In the genomic region with DNA sequence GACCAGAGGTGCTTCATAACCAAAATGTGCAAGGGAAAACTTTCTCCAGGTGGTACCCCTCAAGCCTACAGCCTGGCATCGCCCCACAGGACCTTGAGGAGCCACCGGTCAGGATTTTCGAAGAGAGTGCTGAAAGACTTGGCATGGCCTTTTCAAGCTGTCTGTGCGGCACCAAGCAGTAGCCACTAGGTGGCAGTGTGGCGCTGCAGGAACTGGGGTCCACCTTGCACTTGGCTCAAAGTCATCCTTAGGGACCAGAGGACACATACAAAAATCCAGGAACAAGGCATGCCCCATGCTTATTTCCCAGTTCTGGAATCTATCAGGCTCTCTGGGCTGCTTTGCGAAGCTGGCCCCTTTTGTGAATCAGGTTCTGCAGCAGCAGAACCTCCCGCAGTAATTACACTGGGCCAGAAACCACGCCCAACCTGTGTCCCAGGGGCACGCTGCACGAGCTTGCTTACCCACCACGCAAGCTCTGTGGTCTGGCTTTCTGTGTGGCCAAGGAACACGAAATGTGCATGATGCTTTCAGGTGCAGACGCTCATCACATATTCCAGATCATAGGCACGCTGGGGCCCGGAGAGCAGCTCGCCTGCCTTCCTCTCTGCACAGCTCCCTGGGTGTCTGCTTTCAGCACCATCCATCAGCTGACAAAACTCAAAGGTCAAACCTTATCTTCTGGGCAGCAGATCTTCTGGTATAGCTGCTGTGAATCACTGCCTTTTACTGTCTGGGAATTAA, we compare ENCODE assay signal across 1 cellular context.
TF ChIP-seq lines count a peak whose summit lies in the region.

No MANE protein-coding gene starts in this region.

TF ChIP-seq in WTC11, 78 proteins besides CTCF, POLR2A, EP300 and RAD21 (continued from another document):
- TF ChIP-seq, protein P1, sequence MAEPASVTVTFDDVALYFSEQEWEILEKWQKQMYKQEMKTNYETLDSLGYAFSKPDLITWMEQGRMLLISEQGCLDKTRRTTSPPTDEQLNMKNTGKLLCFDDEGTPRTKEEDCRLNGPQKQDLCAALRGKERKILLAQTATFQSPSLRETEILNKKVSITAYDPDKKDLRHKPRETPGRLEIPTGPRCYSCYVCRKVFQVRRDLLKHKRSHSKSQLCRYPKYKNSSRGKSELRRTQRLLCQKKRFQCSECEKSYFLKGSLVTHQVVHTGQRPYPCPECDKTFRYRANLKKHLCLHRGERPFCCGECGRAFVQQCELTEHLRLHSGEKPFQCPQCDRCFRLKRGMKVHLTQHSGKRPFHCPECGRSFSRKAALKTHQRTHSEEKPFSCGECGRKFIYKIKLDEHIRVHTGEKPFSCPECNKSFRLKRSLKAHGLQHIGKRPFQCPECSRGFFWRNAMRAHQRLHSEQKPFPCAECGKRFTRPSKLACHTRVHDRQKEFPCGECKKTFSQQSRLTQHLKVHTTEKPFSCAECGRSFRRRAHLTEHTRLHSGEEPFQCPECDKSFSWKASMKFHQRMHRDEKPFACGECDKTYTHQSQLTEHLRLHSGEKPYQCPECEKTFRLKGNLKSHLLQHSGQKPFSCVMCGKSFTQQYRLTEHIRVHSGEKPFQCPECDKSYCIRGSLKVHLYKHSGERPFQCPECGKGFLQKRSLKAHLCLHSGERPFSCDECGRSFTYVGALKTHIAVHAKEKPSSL (CRISPR knock-in tag; conservative IDR thresholded peaks at IDR 0.05) = no peak
- no peak for TF ChIP-seq ZNF423 (CRISPR knock-in tag; IDR thresholded peaks at IDR 0.05)
- TF ChIP-seq, protein P2, sequence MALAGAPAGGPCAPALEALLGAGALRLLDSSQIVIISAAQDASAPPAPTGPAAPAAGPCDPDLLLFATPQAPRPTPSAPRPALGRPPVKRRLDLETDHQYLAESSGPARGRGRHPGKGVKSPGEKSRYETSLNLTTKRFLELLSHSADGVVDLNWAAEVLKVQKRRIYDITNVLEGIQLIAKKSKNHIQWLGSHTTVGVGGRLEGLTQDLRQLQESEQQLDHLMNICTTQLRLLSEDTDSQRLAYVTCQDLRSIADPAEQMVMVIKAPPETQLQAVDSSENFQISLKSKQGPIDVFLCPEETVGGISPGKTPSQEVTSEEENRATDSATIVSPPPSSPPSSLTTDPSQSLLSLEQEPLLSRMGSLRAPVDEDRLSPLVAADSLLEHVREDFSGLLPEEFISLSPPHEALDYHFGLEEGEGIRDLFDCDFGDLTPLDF (CRISPR knock-in tag; IDR thresholded peaks at IDR 0.05) = no peak
- TF ChIP-seq SP1 (CRISPR knock-in tag; conservative IDR thresholded peaks at IDR 0.05) = no peak
- TF ChIP-seq JUN (CRISPR knock-in tag; IDR thresholded peaks at IDR 0.05) = no peak
- TF ChIP-seq, protein P3, sequence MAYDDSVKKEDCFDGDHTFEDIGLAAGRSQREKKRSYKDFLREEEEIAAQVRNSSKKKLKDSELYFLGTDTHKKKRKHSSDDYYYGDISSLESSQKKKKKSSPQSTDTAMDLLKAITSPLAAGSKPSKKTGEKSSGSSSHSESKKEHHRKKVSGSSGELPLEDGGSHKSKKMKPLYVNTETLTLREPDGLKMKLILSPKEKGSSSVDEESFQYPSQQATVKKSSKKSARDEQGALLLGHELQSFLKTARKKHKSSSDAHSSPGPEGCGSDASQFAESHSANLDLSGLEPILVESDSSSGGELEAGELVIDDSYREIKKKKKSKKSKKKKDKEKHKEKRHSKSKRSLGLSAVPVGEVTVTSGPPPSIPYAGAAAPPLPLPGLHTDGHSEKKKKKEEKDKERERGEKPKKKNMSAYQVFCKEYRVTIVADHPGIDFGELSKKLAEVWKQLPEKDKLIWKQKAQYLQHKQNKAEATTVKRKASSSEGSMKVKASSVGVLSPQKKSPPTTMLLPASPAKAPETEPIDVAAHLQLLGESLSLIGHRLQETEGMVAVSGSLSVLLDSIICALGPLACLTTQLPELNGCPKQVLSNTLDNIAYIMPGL (CRISPR knock-in tag; IDR thresholded peaks at IDR 0.05) = 0 out of 2 replicates have a peak, but pooled peaks have one; percentile 41
- TF ChIP-seq, protein P4, sequence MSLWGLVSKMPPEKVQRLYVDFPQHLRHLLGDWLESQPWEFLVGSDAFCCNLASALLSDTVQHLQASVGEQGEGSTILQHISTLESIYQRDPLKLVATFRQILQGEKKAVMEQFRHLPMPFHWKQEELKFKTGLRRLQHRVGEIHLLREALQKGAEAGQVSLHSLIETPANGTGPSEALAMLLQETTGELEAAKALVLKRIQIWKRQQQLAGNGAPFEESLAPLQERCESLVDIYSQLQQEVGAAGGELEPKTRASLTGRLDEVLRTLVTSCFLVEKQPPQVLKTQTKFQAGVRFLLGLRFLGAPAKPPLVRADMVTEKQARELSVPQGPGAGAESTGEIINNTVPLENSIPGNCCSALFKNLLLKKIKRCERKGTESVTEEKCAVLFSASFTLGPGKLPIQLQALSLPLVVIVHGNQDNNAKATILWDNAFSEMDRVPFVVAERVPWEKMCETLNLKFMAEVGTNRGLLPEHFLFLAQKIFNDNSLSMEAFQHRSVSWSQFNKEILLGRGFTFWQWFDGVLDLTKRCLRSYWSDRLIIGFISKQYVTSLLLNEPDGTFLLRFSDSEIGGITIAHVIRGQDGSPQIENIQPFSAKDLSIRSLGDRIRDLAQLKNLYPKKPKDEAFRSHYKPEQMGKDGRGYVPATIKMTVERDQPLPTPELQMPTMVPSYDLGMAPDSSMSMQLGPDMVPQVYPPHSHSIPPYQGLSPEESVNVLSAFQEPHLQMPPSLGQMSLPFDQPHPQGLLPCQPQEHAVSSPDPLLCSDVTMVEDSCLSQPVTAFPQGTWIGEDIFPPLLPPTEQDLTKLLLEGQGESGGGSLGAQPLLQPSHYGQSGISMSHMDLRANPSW (CRISPR knock-in tag; conservative IDR thresholded peaks at IDR 0.05; ENCODE audit: low read depth) = no peak
- no peak for TF ChIP-seq NR3C1 (CRISPR knock-in tag; conservative IDR thresholded peaks at IDR 0.05; ENCODE audit: low read depth)
- peak; percentile 22; the same call in 1 of the 2 replicates for TF ChIP-seq TP53 (CRISPR knock-in tag; IDR thresholded peaks at IDR 0.05)
- TF ChIP-seq FOXP1 (CRISPR knock-in tag; IDR thresholded peaks at IDR 0.05; ENCODE audit: borderline replicate concordance) = peak; percentile 46; the same call in 1 of the 2 replicates
- TF ChIP-seq, protein P5, sequence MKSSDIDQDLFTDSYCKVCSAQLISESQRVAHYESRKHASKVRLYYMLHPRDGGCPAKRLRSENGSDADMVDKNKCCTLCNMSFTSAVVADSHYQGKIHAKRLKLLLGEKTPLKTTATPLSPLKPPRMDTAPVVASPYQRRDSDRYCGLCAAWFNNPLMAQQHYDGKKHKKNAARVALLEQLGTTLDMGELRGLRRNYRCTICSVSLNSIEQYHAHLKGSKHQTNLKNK (CRISPR knock-in tag; IDR thresholded peaks at IDR 0.05) = 0 out of 2 replicates have a peak, but pooled peaks have one; percentile 5
- TF ChIP-seq, protein P6, sequence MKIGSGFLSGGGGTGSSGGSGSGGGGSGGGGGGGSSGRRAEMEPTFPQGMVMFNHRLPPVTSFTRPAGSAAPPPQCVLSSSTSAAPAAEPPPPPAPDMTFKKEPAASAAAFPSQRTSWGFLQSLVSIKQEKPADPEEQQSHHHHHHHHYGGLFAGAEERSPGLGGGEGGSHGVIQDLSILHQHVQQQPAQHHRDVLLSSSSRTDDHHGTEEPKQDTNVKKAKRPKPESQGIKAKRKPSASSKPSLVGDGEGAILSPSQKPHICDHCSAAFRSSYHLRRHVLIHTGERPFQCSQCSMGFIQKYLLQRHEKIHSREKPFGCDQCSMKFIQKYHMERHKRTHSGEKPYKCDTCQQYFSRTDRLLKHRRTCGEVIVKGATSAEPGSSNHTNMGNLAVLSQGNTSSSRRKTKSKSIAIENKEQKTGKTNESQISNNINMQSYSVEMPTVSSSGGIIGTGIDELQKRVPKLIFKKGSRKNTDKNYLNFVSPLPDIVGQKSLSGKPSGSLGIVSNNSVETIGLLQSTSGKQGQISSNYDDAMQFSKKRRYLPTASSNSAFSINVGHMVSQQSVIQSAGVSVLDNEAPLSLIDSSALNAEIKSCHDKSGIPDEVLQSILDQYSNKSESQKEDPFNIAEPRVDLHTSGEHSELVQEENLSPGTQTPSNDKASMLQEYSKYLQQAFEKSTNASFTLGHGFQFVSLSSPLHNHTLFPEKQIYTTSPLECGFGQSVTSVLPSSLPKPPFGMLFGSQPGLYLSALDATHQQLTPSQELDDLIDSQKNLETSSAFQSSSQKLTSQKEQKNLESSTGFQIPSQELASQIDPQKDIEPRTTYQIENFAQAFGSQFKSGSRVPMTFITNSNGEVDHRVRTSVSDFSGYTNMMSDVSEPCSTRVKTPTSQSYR (CRISPR knock-in tag; IDR thresholded peaks at IDR 0.05) = no peak
- TF ChIP-seq, protein P7, sequence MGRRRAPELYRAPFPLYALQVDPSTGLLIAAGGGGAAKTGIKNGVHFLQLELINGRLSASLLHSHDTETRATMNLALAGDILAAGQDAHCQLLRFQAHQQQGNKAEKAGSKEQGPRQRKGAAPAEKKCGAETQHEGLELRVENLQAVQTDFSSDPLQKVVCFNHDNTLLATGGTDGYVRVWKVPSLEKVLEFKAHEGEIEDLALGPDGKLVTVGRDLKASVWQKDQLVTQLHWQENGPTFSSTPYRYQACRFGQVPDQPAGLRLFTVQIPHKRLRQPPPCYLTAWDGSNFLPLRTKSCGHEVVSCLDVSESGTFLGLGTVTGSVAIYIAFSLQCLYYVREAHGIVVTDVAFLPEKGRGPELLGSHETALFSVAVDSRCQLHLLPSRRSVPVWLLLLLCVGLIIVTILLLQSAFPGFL (CRISPR knock-in tag; IDR thresholded peaks at IDR 0.05; ENCODE audit: borderline replicate concordance) = no peak
- no peak for TF ChIP-seq ZNF219 (CRISPR knock-in tag; IDR thresholded peaks at IDR 0.05; ENCODE audit: borderline replicate concordance)
- TF ChIP-seq, protein P8, sequence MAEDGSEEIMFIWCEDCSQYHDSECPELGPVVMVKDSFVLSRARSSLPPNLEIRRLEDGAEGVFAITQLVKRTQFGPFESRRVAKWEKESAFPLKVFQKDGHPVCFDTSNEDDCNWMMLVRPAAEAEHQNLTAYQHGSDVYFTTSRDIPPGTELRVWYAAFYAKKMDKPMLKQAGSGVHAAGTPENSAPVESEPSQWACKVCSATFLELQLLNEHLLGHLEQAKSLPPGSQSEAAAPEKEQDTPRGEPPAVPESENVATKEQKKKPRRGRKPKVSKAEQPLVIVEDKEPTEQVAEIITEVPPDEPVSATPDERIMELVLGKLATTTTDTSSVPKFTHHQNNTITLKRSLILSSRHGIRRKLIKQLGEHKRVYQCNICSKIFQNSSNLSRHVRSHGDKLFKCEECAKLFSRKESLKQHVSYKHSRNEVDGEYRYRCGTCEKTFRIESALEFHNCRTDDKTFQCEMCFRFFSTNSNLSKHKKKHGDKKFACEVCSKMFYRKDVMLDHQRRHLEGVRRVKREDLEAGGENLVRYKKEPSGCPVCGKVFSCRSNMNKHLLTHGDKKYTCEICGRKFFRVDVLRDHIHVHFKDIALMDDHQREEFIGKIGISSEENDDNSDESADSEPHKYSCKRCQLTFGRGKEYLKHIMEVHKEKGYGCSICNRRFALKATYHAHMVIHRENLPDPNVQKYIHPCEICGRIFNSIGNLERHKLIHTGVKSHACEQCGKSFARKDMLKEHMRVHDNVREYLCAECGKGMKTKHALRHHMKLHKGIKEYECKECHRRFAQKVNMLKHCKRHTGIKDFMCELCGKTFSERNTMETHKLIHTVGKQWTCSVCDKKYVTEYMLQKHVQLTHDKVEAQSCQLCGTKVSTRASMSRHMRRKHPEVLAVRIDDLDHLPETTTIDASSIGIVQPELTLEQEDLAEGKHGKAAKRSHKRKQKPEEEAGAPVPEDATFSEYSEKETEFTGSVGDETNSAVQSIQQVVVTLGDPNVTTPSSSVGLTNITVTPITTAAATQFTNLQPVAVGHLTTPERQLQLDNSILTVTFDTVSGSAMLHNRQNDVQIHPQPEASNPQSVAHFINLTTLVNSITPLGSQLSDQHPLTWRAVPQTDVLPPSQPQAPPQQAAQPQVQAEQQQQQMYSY (CRISPR knock-in tag; IDR thresholded peaks at IDR 0.05) = no peak
- no peak for TF ChIP-seq ETV6 (CRISPR knock-in tag; IDR thresholded peaks at IDR 0.05)
- no peak for TF ChIP-seq RELA (CRISPR knock-in tag; IDR thresholded peaks at IDR 0.05; ENCODE audit: borderline replicate concordance)
- TF ChIP-seq, protein P9, sequence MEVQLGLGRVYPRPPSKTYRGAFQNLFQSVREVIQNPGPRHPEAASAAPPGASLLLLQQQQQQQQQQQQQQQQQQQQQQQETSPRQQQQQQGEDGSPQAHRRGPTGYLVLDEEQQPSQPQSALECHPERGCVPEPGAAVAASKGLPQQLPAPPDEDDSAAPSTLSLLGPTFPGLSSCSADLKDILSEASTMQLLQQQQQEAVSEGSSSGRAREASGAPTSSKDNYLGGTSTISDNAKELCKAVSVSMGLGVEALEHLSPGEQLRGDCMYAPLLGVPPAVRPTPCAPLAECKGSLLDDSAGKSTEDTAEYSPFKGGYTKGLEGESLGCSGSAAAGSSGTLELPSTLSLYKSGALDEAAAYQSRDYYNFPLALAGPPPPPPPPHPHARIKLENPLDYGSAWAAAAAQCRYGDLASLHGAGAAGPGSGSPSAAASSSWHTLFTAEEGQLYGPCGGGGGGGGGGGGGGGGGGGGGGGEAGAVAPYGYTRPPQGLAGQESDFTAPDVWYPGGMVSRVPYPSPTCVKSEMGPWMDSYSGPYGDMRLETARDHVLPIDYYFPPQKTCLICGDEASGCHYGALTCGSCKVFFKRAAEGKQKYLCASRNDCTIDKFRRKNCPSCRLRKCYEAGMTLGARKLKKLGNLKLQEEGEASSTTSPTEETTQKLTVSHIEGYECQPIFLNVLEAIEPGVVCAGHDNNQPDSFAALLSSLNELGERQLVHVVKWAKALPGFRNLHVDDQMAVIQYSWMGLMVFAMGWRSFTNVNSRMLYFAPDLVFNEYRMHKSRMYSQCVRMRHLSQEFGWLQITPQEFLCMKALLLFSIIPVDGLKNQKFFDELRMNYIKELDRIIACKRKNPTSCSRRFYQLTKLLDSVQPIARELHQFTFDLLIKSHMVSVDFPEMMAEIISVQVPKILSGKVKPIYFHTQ (CRISPR knock-in tag; IDR thresholded peaks at IDR 0.05) = no peak
- TF ChIP-seq ZNF138 (CRISPR knock-in tag; conservative IDR thresholded peaks at IDR 0.05) = no peak
- TF ChIP-seq, protein P10, sequence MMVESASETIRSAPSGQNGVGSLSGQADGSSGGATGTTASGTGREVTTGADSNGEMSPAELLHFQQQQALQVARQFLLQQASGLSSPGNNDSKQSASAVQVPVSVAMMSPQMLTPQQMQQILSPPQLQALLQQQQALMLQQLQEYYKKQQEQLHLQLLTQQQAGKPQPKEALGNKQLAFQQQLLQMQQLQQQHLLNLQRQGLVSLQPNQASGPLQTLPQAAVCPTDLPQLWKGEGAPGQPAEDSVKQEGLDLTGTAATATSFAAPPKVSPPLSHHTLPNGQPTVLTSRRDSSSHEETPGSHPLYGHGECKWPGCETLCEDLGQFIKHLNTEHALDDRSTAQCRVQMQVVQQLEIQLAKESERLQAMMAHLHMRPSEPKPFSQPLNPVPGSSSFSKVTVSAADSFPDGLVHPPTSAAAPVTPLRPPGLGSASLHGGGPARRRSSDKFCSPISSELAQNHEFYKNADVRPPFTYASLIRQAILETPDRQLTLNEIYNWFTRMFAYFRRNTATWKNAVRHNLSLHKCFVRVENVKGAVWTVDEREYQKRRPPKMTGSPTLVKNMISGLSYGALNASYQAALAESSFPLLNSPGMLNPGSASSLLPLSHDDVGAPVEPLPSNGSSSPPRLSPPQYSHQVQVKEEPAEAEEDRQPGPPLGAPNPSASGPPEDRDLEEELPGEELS (CRISPR knock-in tag; IDR thresholded peaks at IDR 0.05) = no peak
- TF ChIP-seq, protein P11, sequence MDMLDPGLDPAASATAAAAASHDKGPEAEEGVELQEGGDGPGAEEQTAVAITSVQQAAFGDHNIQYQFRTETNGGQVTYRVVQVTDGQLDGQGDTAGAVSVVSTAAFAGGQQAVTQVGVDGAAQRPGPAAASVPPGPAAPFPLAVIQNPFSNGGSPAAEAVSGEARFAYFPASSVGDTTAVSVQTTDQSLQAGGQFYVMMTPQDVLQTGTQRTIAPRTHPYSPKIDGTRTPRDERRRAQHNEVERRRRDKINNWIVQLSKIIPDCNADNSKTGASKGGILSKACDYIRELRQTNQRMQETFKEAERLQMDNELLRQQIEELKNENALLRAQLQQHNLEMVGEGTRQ (CRISPR knock-in tag; IDR thresholded peaks at IDR 0.05) = no peak
- no peak for TF ChIP-seq ATF1 (CRISPR knock-in tag; IDR thresholded peaks at IDR 0.05)
